In the genomic region with DNA sequence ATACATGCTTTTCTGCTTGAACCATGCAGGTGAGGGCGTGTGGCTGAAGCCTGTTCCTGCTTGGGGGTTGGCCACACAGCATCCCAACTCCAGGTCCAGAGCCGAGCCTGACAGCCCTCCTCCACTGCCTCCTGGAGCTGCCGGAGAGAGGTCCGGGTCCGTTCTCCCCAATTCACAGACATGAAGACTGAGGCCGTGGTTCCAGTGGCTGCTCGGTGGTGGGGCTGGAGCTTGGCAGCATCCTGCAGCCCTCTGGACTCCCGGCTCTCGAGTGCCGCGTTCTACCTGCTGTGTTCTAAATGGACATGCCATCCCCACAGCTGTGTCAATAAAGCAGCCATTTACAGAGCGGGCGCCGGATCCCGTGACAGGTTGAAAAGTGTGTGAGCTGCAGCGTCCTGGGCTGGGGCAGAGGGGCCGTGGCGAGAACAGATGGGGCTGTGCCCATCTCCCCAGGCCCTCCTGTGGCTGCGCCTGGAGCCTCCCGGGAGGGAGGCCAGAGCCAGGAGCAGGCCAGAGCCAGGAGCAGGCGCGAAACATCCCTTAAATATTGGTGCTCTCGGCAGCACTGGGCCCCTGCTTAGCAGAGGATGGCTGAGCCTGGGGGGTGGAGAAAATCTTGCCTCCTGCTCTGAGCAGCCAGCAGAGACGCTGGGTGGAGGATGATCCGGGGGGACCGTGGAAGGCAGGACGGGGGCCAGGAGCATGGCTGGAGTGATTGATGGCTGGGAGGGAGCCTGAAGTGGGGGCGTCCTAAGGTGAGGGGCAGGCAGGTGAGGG, we compare ENCODE assay signal across 19 cellular contexts. TPM values are rescaled to one million over a fixed set of nuclear protein-coding genes. Genes with fewer than 3 reads are reported as not detected.
DNase-seq lines count a peak whose midpoint lies in the region; ATAC-seq and TF ChIP-seq lines count a peak whose summit lies in the region.
"Had no signal": no experiment of that assay in that cellular context is flagged by ENCODE, and none has a peak within 500 bp of the region (broad histone marks: within the 10 kb centered on the region; RNA-seq: fewer than 3 reads in every experiment).

No MANE protein-coding gene starts in this region.

- H3K27ac ChIP-seq in left lung = no peak overlapping the region
- H3K27ac ChIP-seq: parathyroid adenoma, SJSA1 had no signal

- no peaks in the 10 kb centered on the region for H3K9me3 ChIP-seq in left lung
- H3K9me3 ChIP-seq: SJSA1 had no signal

- H3K27me3 ChIP-seq in H7 (ENCODE audit: control insufficient read depth, insufficient read depth, low read length) = peaks cover 3% of the 10 kb centered on the region; the same call in 1 of the 2 replicates
- H3K27me3 ChIP-seq in left lung = no peaks in the 10 kb centered on the region
- H3K27me3 ChIP-seq: SJSA1 had no signal

- intact Hi-C loops in left lung (cut with DNase I) = no loop called here

- no peak for TF ChIP-seq CTCF in left lung (IDR thresholded peaks at IDR 0.05)

- ATAC-seq in left lung (peak; percentile 24), HG03280 (IDR thresholded peaks at IDR 0.05; ENCODE audit: unreplicated experiment) (no peak)

- H3K4me1 ChIP-seq in left lung = no peaks in the 10 kb centered on the region
- H3K4me1 ChIP-seq: parathyroid adenoma had no signal

- H3K4me3 ChIP-seq in H7 (ENCODE audit: insufficient read depth, low read depth, low read length) (no peak overlapping the region), left lung (no peak overlapping the region)
- H3K4me3 ChIP-seq: SJSA1 had no signal

- no peaks in the 10 kb centered on the region for H3K36me3 ChIP-seq in H7 (replicated peaks; ENCODE audit: control insufficient read depth, insufficient read depth, low read length)
- no peaks in the 10 kb centered on the region for H3K36me3 ChIP-seq in left lung
- H3K36me3 ChIP-seq: SJSA1 had no signal

- DNase-seq in H7 (peak; percentile 71), NCI-H2081 (lab: John Stamatoyannopoulos, UW) (peak; percentile 93 to 99), NCI-H748 treated with DMSO at 0.1 percent for 48 hours (lab: John Stamatoyannopoulos, UW) (peak; percentile 81), left lung (no peak), HK-2 (ENCODE audit: unreplicated experiment) (no peak), activated gamma-delta T cell (lab: John Stamatoyannopoulos, UW) (no peak), NK-92 (lab: John Stamatoyannopoulos, UW; ENCODE audit: unreplicated experiment) (no peak)
- DNase-seq: activated CD4-positive, CD25-positive, alpha-beta regulatory T cell treated with anti-CD3 and anti-CD28 coated beads, Interleukin-2, amount 50 U/mL, for 72 hours; activated effector memory CD4-positive, alpha-beta T cell treated with Interleukin-2 at 50 U/mL for 16 hours; AML-193; foreskin melanocyte; KBM-7; NCI-H1694 treated with DMSO at 0.1 percent for 48 hours; OCI-M1; small intestine had no signal

RNA-seq across cellular contexts. Expression of a gene that starts 46.1 kb away (rescaled TPM):
- total RNA-seq in H7 (2014; rRNA removed; shearing (Covaris generic)) = 0.94 and 1.7 TPM in 2 replicates
- under 1 TPM; 0.15 to 0.18 TPM for total RNA-seq in left lung
- total RNA-seq: endothelial cell of umbilical vein had no signal

Comparison
In these comparisons a context has a peak if more than half of its experiments do, and no peak if none do; other contexts are left out.
1. DNase-seq: peak in H7 (single experiment), NCI-H2081 (2 of 2) and NCI-H748 treated with DMSO at 0.1 percent for 48 hours (single experiment); none in left lung (0 of 2), HK-2 (single experiment), activated gamma-delta T cell (single experiment) and NK-92 (single experiment).